29 cellular contexts compared by ENCODE assay signal in the genomic region with DNA sequence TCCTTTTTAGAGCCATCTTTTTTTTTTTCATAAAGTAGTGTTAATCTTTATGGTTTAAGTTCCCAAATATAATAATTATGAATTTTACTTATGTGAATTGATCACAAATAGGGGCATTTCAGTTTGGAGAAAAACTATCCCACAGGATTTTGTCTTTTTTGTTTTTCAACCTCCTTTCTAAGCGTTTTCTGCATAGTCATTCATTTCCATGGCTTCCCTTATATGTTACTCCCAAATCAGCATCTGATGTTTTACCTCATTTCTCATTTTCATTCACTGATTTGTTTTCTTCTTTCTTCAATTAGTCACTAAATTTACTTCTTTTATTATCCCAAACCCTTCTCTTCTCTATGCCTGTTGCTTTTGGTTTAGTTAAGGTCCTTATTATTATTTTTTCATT.
"Had no signal": no experiment of that assay in that cellular context is flagged by ENCODE, and none has a peak within 500 bp of the region (broad histone marks: within the 10 kb centered on the region; RNA-seq: fewer than 3 reads in every experiment).

No MANE protein-coding gene starts in this region.

- H3K27ac ChIP-seq: ascending aorta, breast epithelium, cardiac muscle cell, coronary artery, dorsolateral prefrontal cortex, heart left ventricle had no signal

- H3K36me3 ChIP-seq: ascending aorta, breast epithelium, cardiac muscle cell, heart left ventricle had no signal

- H3K27me3 ChIP-seq: ascending aorta, breast epithelium, cardiac muscle cell, dorsolateral prefrontal cortex, heart left ventricle had no signal

- H3K4me1 ChIP-seq: ascending aorta, breast epithelium had no signal

- H3K4me1 Mint-ChIP-seq: brain, endodermal cell had no signal

- H3K4me3 ChIP-seq: ascending aorta, breast epithelium, cardiac muscle cell, coronary artery, dorsolateral prefrontal cortex, heart left ventricle had no signal

- H3K4me3 Mint-ChIP-seq: activated CD4-positive, alpha-beta memory T cell treated with anti-CD3 and anti-CD28 coated beads for 36 hours; activated CD4-positive, alpha-beta T cell treated with anti-CD3 and anti-CD28 coated beads for 36 hours; activated CD4-positive, alpha-beta T cell treated with anti-CD3 and anti-CD28 coated beads, Interleukin-2, amount 10 ng/mL, durations not matched to agents 24 days and 14 days; activated CD8-positive, alpha-beta memory T cell treated with anti-CD3 and anti-CD28 coated beads, Interleukin-2, amount 10 ng/mL, durations not matched to agents 7 days and 5 days; activated CD8-positive, alpha-beta T cell treated with anti-CD3 and anti-CD28 coated beads, Interleukin-2, amount 10 ng/mL, durations not matched to agents 7 days and 5 days; activated naive CD4-positive, alpha-beta T cell treated with anti-CD3 and anti-CD28 coated beads for 36 hours; activated naive CD8-positive, alpha-beta T cell; brain; dendritic cell treated with granulocyte-macrophage colony-stimulating factor and Interleukin-4, amounts not matched to agents 40 ng/mL and 50 ng/mL, for 4 days; endodermal cell had no signal

- H3K27ac Mint-ChIP-seq: activated CD4-positive, alpha-beta memory T cell treated with anti-CD3 and anti-CD28 coated beads for 36 hours; activated CD4-positive, alpha-beta T cell treated with anti-CD3 and anti-CD28 coated beads for 36 hours; activated CD4-positive, alpha-beta T cell treated with anti-CD3 and anti-CD28 coated beads, Interleukin-2, amount 10 ng/mL, durations not matched to agents 24 days and 14 days; activated CD8-positive, alpha-beta memory T cell treated with anti-CD3 and anti-CD28 coated beads, Interleukin-2, amount 10 ng/mL, durations not matched to agents 7 days and 5 days; activated CD8-positive, alpha-beta T cell treated with anti-CD3 and anti-CD28 coated beads, Interleukin-2, amount 10 ng/mL, durations not matched to agents 7 days and 5 days; activated naive CD4-positive, alpha-beta T cell treated with anti-CD3 and anti-CD28 coated beads for 36 hours; activated naive CD8-positive, alpha-beta T cell; activated T-helper 2 cell treated with anti-CD3 and anti-CD28 coated beads, Interferon-gamma antibody, Interleukin-2, Interleukin-4, amounts not matched to agents 10 μg/mL and 5 μg/mL and 100 μg/mL, durations not matched to agents 14 hours and 24 hours and 36 hours; brain; dendritic cell treated with granulocyte-macrophage colony-stimulating factor and Interleukin-4, amounts not matched to agents 40 ng/mL and 50 ng/mL, for 4 days; endodermal cell had no signal

- DNase-seq: activated CD4-positive, alpha-beta memory T cell treated with anti-CD3 and anti-CD28 coated beads for 36 hours; activated CD4-positive, alpha-beta T cell treated with anti-CD3 and anti-CD28 coated beads for 36 hours; activated CD4-positive, alpha-beta T cell treated with anti-CD3 and anti-CD28 coated beads, Interleukin-2, amount 10 ng/mL, durations not matched to agents 24 days and 14 days; activated CD4-positive, CD25-positive, alpha-beta regulatory T cell; activated CD4-positive, CD25-positive, alpha-beta regulatory T cell treated with anti-CD3 and anti-CD28 coated beads, Interleukin-2, amount 50 U/mL, for 72 hours; activated CD8-positive, alpha-beta memory T cell treated with anti-CD3 and anti-CD28 coated beads, Interleukin-2, amount 10 ng/mL, durations not matched to agents 7 days and 5 days; activated CD8-positive, alpha-beta memory T cell treated with anti-CD3 and anti-CD28 coated beads, Interleukin-2, amount 50 U/mL, for 4 hours; activated CD8-positive, alpha-beta T cell treated with anti-CD3 and anti-CD28 coated beads, Interleukin-2, amount 10 ng/mL, durations not matched to agents 7 days and 5 days; activated effector memory CD4-positive, alpha-beta T cell treated with anti-CD3 and anti-CD28 coated beads, Interleukin-2, amount 50 U/mL, for 16 hours; activated naive CD4-positive, alpha-beta T cell treated with anti-CD3 and anti-CD28 coated beads for 36 hours; activated T-cell treated with anti-CD3 and anti-CD28 coated beads, Interleukin-2, amount 50 U/mL, for 1 hour; central memory CD4-positive, alpha-beta T cell; cerebellar nuclear complex; dorsolateral prefrontal cortex; effector memory CD4-positive, alpha-beta T cell; endodermal cell; foreskin fibroblast; glutamatergic neuron; heart left ventricle; T-helper 2 cell had no signal

- H3K27me3 Mint-ChIP-seq: activated CD4-positive, alpha-beta memory T cell treated with anti-CD3 and anti-CD28 coated beads for 36 hours; activated CD4-positive, alpha-beta T cell treated with anti-CD3 and anti-CD28 coated beads for 36 hours; activated CD4-positive, alpha-beta T cell treated with anti-CD3 and anti-CD28 coated beads, Interleukin-2, amount 10 ng/mL, durations not matched to agents 24 days and 14 days; activated CD8-positive, alpha-beta memory T cell treated with anti-CD3 and anti-CD28 coated beads, Interleukin-2, amount 10 ng/mL, durations not matched to agents 7 days and 5 days; activated naive CD8-positive, alpha-beta T cell; brain; dendritic cell treated with granulocyte-macrophage colony-stimulating factor and Interleukin-4, amounts not matched to agents 40 ng/mL and 50 ng/mL, for 4 days had no signal

- ATAC-seq: activated CD4-positive, alpha-beta T cell treated with anti-CD3 and anti-CD28 coated beads for 36 hours; activated CD8-positive, alpha-beta memory T cell treated with anti-CD3 and anti-CD28 coated beads, Interleukin-2, amount 10 ng/mL, durations not matched to agents 7 days and 5 days; activated CD8-positive, alpha-beta T cell treated with anti-CD3 and anti-CD28 coated beads, Interleukin-2, amount 10 ng/mL, durations not matched to agents 7 days and 5 days; esophagus mucosa; heart left ventricle had no signal
